15 cellular contexts compared by ENCODE assay signal in genomic region chr11:117884994-117885393, GRCh38. TPM values are rescaled to one million over a fixed set of nuclear protein-coding genes. Genes with fewer than 3 reads are reported as not detected.
DNase-seq lines count a peak whose midpoint lies in the region; ATAC-seq, FAIRE-seq and TF ChIP-seq lines count a peak whose summit lies in the region.
"Had no signal": no experiment of that assay in that cellular context is flagged by ENCODE, and none has a peak within 500 bp of the region (broad histone marks: within the 10 kb centered on the region; RNA-seq: fewer than 3 reads in every experiment).

No MANE protein-coding gene starts in this region.

- H3K27ac ChIP-seq in right atrium auricular region, result peak overlapping the region; percentile 71 to 74
- H3K27ac ChIP-seq in gastrocnemius medialis, result peak overlapping the region; percentile 16 to 69 (median 61)
- H3K27ac ChIP-seq in thyroid gland, result no peak overlapping the region
- H3K27ac ChIP-seq: A549 had no signal

- H3K4me1 Mint-ChIP-seq in activated CD4-positive, alpha-beta T cell treated with anti-CD3 and anti-CD28 coated beads, Interleukin-2, amount 10 ng/mL, durations not matched to agents 7 days and 5 days, result no peaks in the 10 kb centered on the region

- H3K9me3 ChIP-seq in right atrium auricular region (no peaks in the 10 kb centered on the region), gastrocnemius medialis (no peaks in the 10 kb centered on the region), thyroid gland (no peaks in the 10 kb centered on the region)
- H3K9me3 ChIP-seq: A549 had no signal

- no peak for FAIRE-seq in RCC 7860 (lab: Jason Lieb, UNC)
- FAIRE-seq: A549, colon, GM12891 had no signal

- no peaks in the 10 kb centered on the region for H3K36me3 ChIP-seq in right atrium auricular region
- no peaks in the 10 kb centered on the region for H3K36me3 ChIP-seq in gastrocnemius medialis
- no peaks in the 10 kb centered on the region for H3K36me3 ChIP-seq in thyroid gland

- H3K4me3 Mint-ChIP-seq in activated CD4-positive, alpha-beta T cell treated with anti-CD3 and anti-CD28 coated beads, Interleukin-2, amount 10 ng/mL, durations not matched to agents 7 days and 5 days, result no peak overlapping the region
- H3K4me3 Mint-ChIP-seq: stimulated activated memory B cell treated with anti-CD40 and anti-IgM and Interleukin-4, amounts not matched to agents 10 μg/mL and 1 μg/mL and 100 μg/mL, for 72 hours had no signal

- TF ChIP-seq CTCF in right atrium auricular region (IDR thresholded peaks at IDR 0.05), result no peak
- no peak for TF ChIP-seq CTCF in gastrocnemius medialis (IDR thresholded peaks at IDR 0.05 in 4 of 5, conservative IDR thresholded peaks at IDR 0.05 in 1 of 5)
- TF ChIP-seq CTCF in thyroid gland (IDR thresholded peaks at IDR 0.05), result no peak

- H3K27me3 ChIP-seq in right atrium auricular region (no peaks in the 10 kb centered on the region), gastrocnemius medialis (no peaks in the 10 kb centered on the region), thyroid gland (no peaks in the 10 kb centered on the region)

- POLR2A ChIA-PET in activated CD4-positive, alpha-beta T cell treated with anti-CD3 and anti-CD28 coated beads, Interleukin-2, amount 10 ng/mL, durations not matched to agents 7 days and 5 days (lab: Charles Lee), result no interaction called here

- H3K27me3 Mint-ChIP-seq in activated CD4-positive, alpha-beta T cell treated with anti-CD3 and anti-CD28 coated beads, Interleukin-2, amount 10 ng/mL, durations not matched to agents 7 days and 5 days, result peaks cover 30% of the 10 kb centered on the region

- H3K4me3 ChIP-seq in right atrium auricular region (no peak overlapping the region), gastrocnemius medialis (no peak overlapping the region), thyroid gland (replicated peaks in 1 of 3) (no peak overlapping the region)
- H3K4me3 ChIP-seq: A549 had no signal

- H3K4me1 ChIP-seq in right atrium auricular region (peaks cover 0 to 27% of the 10 kb centered on the region in 2 donors), gastrocnemius medialis (peaks cover 0 to 13% of the 10 kb centered on the region in 2 donors), thyroid gland (peaks cover 21 to 49% of the 10 kb centered on the region in 2 donors)
- H3K4me1 ChIP-seq: A549 had no signal

- in situ Hi-C loops in gastrocnemius medialis (cut with MboI; ENCODE audit: low sequenced_read_pairs in 4 of 4), result no loop called here

- H3K27ac Mint-ChIP-seq in activated CD4-positive, alpha-beta T cell treated with anti-CD3 and anti-CD28 coated beads, Interleukin-2, amount 10 ng/mL, durations not matched to agents 7 days and 5 days, result no peak overlapping the region
- H3K27ac Mint-ChIP-seq: stimulated activated memory B cell treated with anti-CD40 and anti-IgM and Interleukin-4, amounts not matched to agents 10 μg/mL and 1 μg/mL and 100 μg/mL, for 72 hours had no signal

- CTCF ChIA-PET in activated CD4-positive, alpha-beta T cell treated with anti-CD3 and anti-CD28 coated beads, Interleukin-2, amount 10 ng/mL, durations not matched to agents 7 days and 5 days (lab: Charles Lee), result interaction anchor here (0.7 to 2.2 kb wide), 7 partner anchors 9 to 163 kb away, joined by 3 to 8 read pairs (median 3); no protein-coding TSS in a partner anchor

- TF ChIP-seq POLR2A in gastrocnemius medialis (IDR thresholded peaks at IDR 0.05) (no peak), thyroid gland (IDR thresholded peaks at IDR 0.05) (no peak)

- no peaks in the 10 kb centered on the region for H3K36me3 Mint-ChIP-seq in activated CD4-positive, alpha-beta T cell treated with anti-CD3 and anti-CD28 coated beads, Interleukin-2, amount 10 ng/mL, durations not matched to agents 7 days and 5 days (ENCODE audit: low read depth)

- intact Hi-C loops in gastrocnemius medialis (cut with DNase I; ENCODE audit: low total_unique reads) (loop anchor here (10.0 kb wide), 1 partner anchor 570 kb away; no protein-coding TSS in a partner anchor), thyroid gland (cut with DNase I) (no loop called here)

- no peaks in the 10 kb centered on the region for H3K9me3 Mint-ChIP-seq in activated CD4-positive, alpha-beta T cell treated with anti-CD3 and anti-CD28 coated beads, Interleukin-2, amount 10 ng/mL, durations not matched to agents 7 days and 5 days

- DNase-seq in activated CD4-positive, alpha-beta T cell treated with anti-CD3 and anti-CD28 coated beads for 48 hours, result peak; percentile 62
- DNase-seq in activated CD4-positive, alpha-beta T cell treated with anti-CD3 and anti-CD28 coated beads, Interleukin-2, amount 10 ng/mL, durations not matched to agents 7 days and 5 days, result no peak
- peak; percentile 77 for DNase-seq in amniotic epithelial cell (ENCODE audit: low read depth)
- peak; percentile 65 for DNase-seq in right atrium auricular region (ENCODE audit: low spot score)
- no peak for DNase-seq in gastrocnemius medialis
- no peak for DNase-seq in RCC 7860 (ENCODE audit: low spot score)
- DNase-seq in thyroid gland, result no peak
- DNase-seq: glutamatergic neuron, PC-3 had no signal

- ATAC-seq in gastrocnemius medialis, result no peak
- ATAC-seq in GM19395 (IDR thresholded peaks at IDR 0.05; ENCODE audit: unreplicated experiment), result no peak
- ATAC-seq: A549; PC-3; stimulated activated memory B cell treated with anti-CD40 and anti-IgM and Interleukin-4, amounts not matched to agents 10 μg/mL and 1 μg/mL and 100 μg/mL, for 72 hours had no signal

- 80 to 83% methylated on average over 7 of the region's 7 CpGs for WGBS in thyroid gland, 2 donors

RNA-seq across cellular contexts. Expression of gene FXYD6, which starts 8.5 kb away (rescaled TPM):
- total RNA-seq in activated CD4-positive, alpha-beta T cell treated with anti-CD3 and anti-CD28 coated beads, Interleukin-2, amount 10 ng/mL, durations not matched to agents 7 days and 5 days, result not detected
- 10 to 100 TPM; 28.6 to 42.6 TPM for total RNA-seq in right atrium auricular region
- 10 to 100 TPM in 1 of 4 donors, 1 to 10 TPM in 3; 2.9 to 17.7 (median 5.4) TPM for total RNA-seq in gastrocnemius medialis
- total RNA-seq in thyroid gland, result 100 to 1,000 TPM in 2 of 4 donors, 10 to 100 TPM in 2; 34.2 to 143 (median 88.6) TPM
- total RNA-seq: PC-3 had no signal

RNA-seq across cellular contexts. Expression of gene TMPRSS13, which starts 44.2 kb away (rescaled TPM):
- total RNA-seq in activated CD4-positive, alpha-beta T cell treated with anti-CD3 and anti-CD28 coated beads, Interleukin-2, amount 10 ng/mL, durations not matched to agents 7 days and 5 days, result 1 to 10 TPM; 1.4 to 1.5 TPM
- total RNA-seq in right atrium auricular region, result not detected
- total RNA-seq in gastrocnemius medialis, result not detected
- 10 to 100 TPM in 3 of 4 donors, 1 to 10 TPM in 1; 8.5 to 24.3 (median 13.0) TPM for total RNA-seq in thyroid gland
- total RNA-seq: LHCN-M2 had no signal

Comparison
In these comparisons a context has a peak if more than half of its experiments do, and no peak if none do; other contexts are left out.
1. DNase-seq: peak in activated CD4-positive, alpha-beta T cell treated with anti-CD3 and anti-CD28 coated beads for 48 hours (single experiment), amniotic epithelial cell (single experiment) and right atrium auricular region (single experiment); none in activated CD4-positive, alpha-beta T cell treated with anti-CD3 and anti-CD28 coated beads, Interleukin-2, amount 10 ng/mL, durations not matched to agents 7 days and 5 days (single experiment), gastrocnemius medialis (0 of 2), RCC 7860 (single experiment) and thyroid gland (0 of 2).
2. H3K27ac ChIP-seq: peak in right atrium auricular region (2 of 2) and gastrocnemius medialis (4 of 4); none in thyroid gland (0 of 3).